In the genomic region with DNA sequence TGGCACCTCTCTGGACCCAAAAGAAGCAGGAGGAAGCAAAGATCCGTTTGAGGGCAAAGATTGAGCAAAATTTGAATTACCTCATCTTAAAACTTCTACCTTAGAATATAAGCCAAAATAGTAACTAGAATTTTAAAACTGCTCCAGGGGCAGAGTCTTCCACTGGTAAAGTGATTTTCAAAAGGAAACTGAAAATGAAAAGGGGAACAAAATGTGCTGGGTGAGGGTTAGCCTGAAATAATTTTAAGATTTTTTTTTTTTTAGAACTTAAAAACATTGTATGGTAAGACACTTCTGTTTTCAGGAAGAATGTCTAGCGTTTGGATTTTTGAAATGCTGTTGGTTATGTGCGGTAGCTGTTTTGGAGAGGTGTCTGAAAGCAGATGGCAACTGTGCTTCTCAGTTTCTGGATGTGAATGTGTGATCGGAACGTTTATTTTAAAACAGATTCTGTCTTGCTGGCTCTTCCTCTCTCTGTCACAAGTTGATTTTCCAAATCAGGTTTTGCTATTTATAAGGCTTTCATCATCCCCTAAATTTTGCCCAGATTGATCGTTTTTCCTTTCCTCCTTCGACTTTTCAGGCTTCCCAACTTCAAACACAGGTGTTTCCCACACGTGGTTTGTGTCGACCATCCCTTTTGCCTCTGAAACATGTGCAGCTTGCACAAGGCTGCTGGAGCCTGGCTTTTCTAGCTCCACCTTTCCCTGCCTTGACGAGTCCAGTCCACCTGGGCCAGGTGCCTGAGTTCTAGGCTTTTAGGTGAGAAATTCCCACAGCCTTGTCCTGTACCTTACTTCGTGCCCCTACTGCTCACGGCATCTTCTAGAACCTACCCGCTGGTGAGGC, we compare ENCODE assay signal across 1 cellular context.
TF ChIP-seq lines count a peak whose summit lies in the region.

No MANE protein-coding gene starts in this region.

TF ChIP-seq in SK-N-SH treated with all-trans-retinoic acid at 6 μM for 48 hours, 23 proteins besides CTCF, POLR2A, EP300 and RAD21 (continued from another document):
- TF ChIP-seq TSHZ2 (CRISPR knock-in tag; IDR thresholded peaks at IDR 0.05) (no peak), GLIS3 (CRISPR knock-in tag; IDR thresholded peaks at IDR 0.05) (no peak), OSR1 (CRISPR knock-in tag; IDR thresholded peaks at IDR 0.05) (no peak), TCF4 (CRISPR knock-in tag; IDR thresholded peaks at IDR 0.05; ENCODE audit: borderline replicate concordance) (no peak)
TF ChIP-seq in SK-N-SH treated with all-trans-retinoic acid at 6 μM for 48 hours: peak in this region for 0.
